ENCODE assay signal across 9 cellular contexts in the genomic region with DNA sequence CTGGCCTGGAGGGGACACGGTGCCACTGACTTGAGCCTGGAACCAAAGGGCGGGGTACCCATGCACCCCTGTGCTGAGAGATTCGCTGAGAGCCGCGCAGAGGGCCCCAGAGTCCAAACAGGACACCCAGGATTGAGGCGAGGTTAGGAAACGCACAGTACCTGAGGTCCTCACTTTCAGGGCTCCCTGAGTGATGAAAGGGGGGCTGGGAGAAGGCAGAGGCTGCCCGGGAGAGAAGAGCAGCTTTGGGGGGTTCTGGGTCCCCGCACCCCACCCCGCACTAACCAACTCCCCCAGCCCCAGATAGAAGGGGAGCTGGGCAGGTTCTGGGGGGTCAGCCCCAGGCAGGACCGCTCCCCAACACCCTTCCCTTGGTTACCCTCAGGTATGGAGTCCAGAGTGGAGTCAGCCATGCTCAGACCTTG. TPM values are rescaled to one million over a fixed set of nuclear protein-coding genes. Genes with fewer than 3 reads are reported as not detected.
A peak's percentile ranks its signal among the peaks of the same experiment; 100 is the strongest.
DNase-seq lines count a peak whose midpoint lies in the region; ATAC-seq and TF ChIP-seq lines count a peak whose summit lies in the region.
"Had no signal": no experiment of that assay in that cellular context is flagged by ENCODE, and none has a peak within 500 bp of the region (broad histone marks: within the 10 kb centered on the region; RNA-seq: fewer than 3 reads in every experiment).

No MANE protein-coding gene starts in this region.

- POLR2A ChIA-PET in MCF 10A (lab: Yijun Ruan, JAX): interaction anchor here (0.8 to 5.4 kb wide), 22 partner anchors 14 to 392 kb away, joined by 3 to 88 read pairs (median 4); partner anchors contain the start of genes ANKRD9 and RCOR1

- no peaks in the 10 kb centered on the region for H3K27me3 Mint-ChIP-seq in MCF 10A (ENCODE audit: insufficient read depth, unreplicated experiment)

- H2AFZ ChIP-seq in neuron (ENCODE audit: low read depth, low read length): no peak overlapping the region

- H3K27me3 ChIP-seq in DOHH2 (ENCODE audit: control insufficient read depth, low read length) (no peaks in the 10 kb centered on the region), neuron (ENCODE audit: insufficient read depth, low read length) (no peaks in the 10 kb centered on the region)

- TF ChIP-seq CTCF in DOHH2 (IDR thresholded peaks at IDR 0.05; ENCODE audit: low read depth, low read length, poor library complexity, severe bottlenecking): no peak
- no peak for TF ChIP-seq CTCF in MCF 10A (IDR thresholded peaks at IDR 0.05; ENCODE audit: unreplicated experiment)

- no TSS peak for BruUV-seq in MCF 10A (replicated peaks; lab: Mats Ljungman, UMichigan)

- CTCF ChIA-PET in MCF 10A (lab: Yijun Ruan, JAX): interaction anchor here (0.6 to 6.8 kb wide), 16 partner anchors 9 to 729 kb away, joined by 3 to 61 read pairs (median 5); no protein-coding TSS in a partner anchor

- H3K4me2 ChIP-seq in DOHH2 (ENCODE audit: low read length): peak overlapping the region; percentile 76

- intact Hi-C loops in MCF 10A (cut with micrococcal nuclease): loop anchor here (1.0 to 5.0 kb wide), 3 partner anchors 28 to 168 kb away; no protein-coding TSS in a partner anchor

- ATAC-seq in HG03135 (IDR thresholded peaks at IDR 0.05; ENCODE audit: unreplicated experiment): peak; percentile 4

- H3K9me2 ChIP-seq in DOHH2 (replicated peaks; ENCODE audit: control insufficient read depth, low read length): no peaks in the 10 kb centered on the region

- peak overlapping the region; percentile 95 for H3K4me3 Mint-ChIP-seq in MCF 10A (ENCODE audit: unreplicated experiment)

- H3K27ac Mint-ChIP-seq in MCF 10A (ENCODE audit: low read depth, unreplicated experiment): peak overlapping the region; percentile 97

- no peaks in the 10 kb centered on the region for H3K9me3 Mint-ChIP-seq in MCF 10A (ENCODE audit: unreplicated experiment)
- H3K9me3 Mint-ChIP-seq: mesothelial cell of epicardium had no signal

- DNase-seq in MCF 10A (ENCODE audit: unreplicated experiment): no peak
- DNase-seq in dermis blood vessel endothelial cell: no peak
- DNase-seq in SK-N-DZ (ENCODE audit: low spot score): no peak
- DNase-seq in activated effector memory CD4-positive, alpha-beta T cell treated with anti-CD3 and anti-CD28 coated beads, Interleukin-2, amount 50 U/mL, for 16 hours: no peak
- DNase-seq in ureter (ENCODE audit: low spot score): no peak

- H3F3A ChIP-seq in DOHH2 (ENCODE audit: control insufficient read depth, insufficient read depth): no peaks in the 10 kb centered on the region

- H3K36me3 Mint-ChIP-seq in MCF 10A (ENCODE audit: insufficient read depth, unreplicated experiment): peaks cover 5% of the 10 kb centered on the region
- H3K36me3 Mint-ChIP-seq: mesothelial cell of epicardium had no signal

- H3K4me1 Mint-ChIP-seq in MCF 10A (ENCODE audit: insufficient read depth, unreplicated experiment): peaks cover 25% of the 10 kb centered on the region

- H3K4me1 ChIP-seq in DOHH2 (ENCODE audit: control insufficient read depth, low read length) (peaks cover 19% of the 10 kb centered on the region), neuron (ENCODE audit: insufficient read depth, low read length) (peaks cover 3% of the 10 kb centered on the region)

- H3K27ac ChIP-seq in DOHH2 (ENCODE audit: low read depth, low read length): no peak overlapping the region

- no peaks in the 10 kb centered on the region for H3K79me2 ChIP-seq in DOHH2 (ENCODE audit: control insufficient read depth, low read length)

- H3K36me3 ChIP-seq in DOHH2 (ENCODE audit: control insufficient read depth, low read length) (no peaks in the 10 kb centered on the region), neuron (ENCODE audit: insufficient read depth, low read length) (no peaks in the 10 kb centered on the region)

- peak overlapping the region; percentile 78 for H3K4me3 ChIP-seq in DOHH2 (ENCODE audit: low read length)
- H3K4me3 ChIP-seq in neuron (ENCODE audit: low read length): peak overlapping the region; percentile 10

- H3K9me3 ChIP-seq in DOHH2 (ENCODE audit: control insufficient read depth, insufficient read depth, low read length): no peaks in the 10 kb centered on the region
- no peaks in the 10 kb centered on the region for H3K9me3 ChIP-seq in neuron (ENCODE audit: low read length)

- H4K20me1 ChIP-seq in DOHH2 (ENCODE audit: control insufficient read depth, insufficient read depth, low read depth, low read length): no peaks in the 10 kb centered on the region

RNA-seq across cellular contexts. Expression of gene ANKRD9, which starts 14.5 kb away (rescaled TPM):
- 8.4 and 10.2 TPM in 2 replicates for total RNA-seq in MCF 10A (2022)
- total RNA-seq in dermis blood vessel endothelial cell: 20.3 and 24.2 TPM in 2 replicates
- 14.0 and 17.8 TPM in 2 replicates for polyA plus RNA-seq in SK-N-DZ (2014; cell fraction: cytosol; rRNA removed)
- 37.9 and 66.9 TPM in 2 replicates for polyA plus RNA-seq in SK-N-DZ (2014; cell fraction: nucleus; rRNA removed)
- 11.5 TPM for total RNA-seq in ureter
